In the genomic region with DNA sequence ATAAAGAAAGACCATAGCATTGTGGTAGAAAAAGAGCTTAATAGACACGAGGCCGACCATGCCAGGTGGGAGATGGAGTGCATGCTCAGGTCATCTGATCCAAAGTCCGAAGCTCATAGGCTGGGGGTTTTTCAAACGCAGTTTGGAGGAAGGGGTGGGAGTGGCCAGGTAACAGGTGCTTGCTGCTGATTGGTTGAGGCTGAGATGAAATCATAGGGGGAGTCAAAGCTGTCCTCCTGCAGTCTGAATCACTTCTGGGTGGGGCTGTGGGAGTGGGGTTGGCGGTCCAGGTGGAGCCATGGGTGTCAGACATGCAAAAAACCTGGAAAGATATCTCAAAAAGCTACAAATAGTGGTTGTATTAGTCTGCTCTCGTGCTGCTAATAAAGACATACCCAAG, we compare ENCODE assay signal across 32 cellular contexts.
"Had no signal": no experiment of that assay in that cellular context is flagged by ENCODE, and none has a peak within 500 bp of the region (broad histone marks: within the 10 kb centered on the region; RNA-seq: fewer than 3 reads in every experiment).

No MANE protein-coding gene starts in this region.

- H3K9me3 Mint-ChIP-seq: effector memory CD8-positive, alpha-beta T cell; stimulated activated effector memory CD8-positive, alpha-beta T cell treated with anti-CD3 and anti-CD28 coated beads, Interleukin-12 subunit alpha, Interleukin-12 subunit beta, amount 100 ng/mL, for 72 hours had no signal

- DNase-seq: colonic mucosa; dermis blood vessel endothelial cell; effector memory CD8-positive, alpha-beta T cell; erythroblast; esophagus squamous epithelium; foreskin melanocyte; glutamatergic neuron; hypothalamus; mesenchymal stem cell; mucosa of descending colon; naive B cell; nucleus accumbens; ovary; posterior cingulate gyrus; psoas muscle; right cardiac atrium; sigmoid colon; stimulated activated CD4-positive, alpha-beta T cell treated with anti-CD3 and anti-CD28 coated beads, Interleukin-2, amount 100 ng/mL, for 24 hours; stimulated activated CD4-positive, alpha-beta T cell treated with anti-CD3 and anti-CD28 coated beads, Interleukin-4, amount 100 ng/mL, for 24 hours; stimulated activated naive CD8-positive, alpha-beta T cell treated with anti-CD3 and anti-CD28 coated beads, Interleukin-15, Interleukin-2, amounts not matched to agents 100 U/mL and 50 U/mL, for 24 hours; substantia nigra; upper lobe of right lung; uterus had no signal

- ATAC-seq: effector memory CD8-positive, alpha-beta T cell; left lobe of liver; mucosa of descending colon; psoas muscle; right cardiac atrium; stimulated activated effector memory CD8-positive, alpha-beta T cell treated with anti-CD3 and anti-CD28 coated beads, Interleukin-12 subunit alpha, Interleukin-12 subunit beta, amount 100 ng/mL, for 72 hours; stimulated activated naive CD8-positive, alpha-beta T cell treated with anti-CD3 and anti-CD28 coated beads, Interleukin-15, Interleukin-2, amounts not matched to agents 100 U/mL and 50 U/mL, for 24 hours; upper lobe of right lung had no signal

- H3K4me1 ChIP-seq: uterus had no signal

- H3K36me3 ChIP-seq: colonic mucosa, esophagus squamous epithelium, ovary, sigmoid colon, thoracic aorta, tibial nerve, upper lobe of right lung, uterus had no signal

- H3K4me3 ChIP-seq: colonic mucosa, esophagus squamous epithelium, lung, mucosa of descending colon, ovary, psoas muscle, sigmoid colon, thoracic aorta, tibial nerve, upper lobe of right lung, uterus had no signal

- H3K9me3 ChIP-seq: colonic mucosa, esophagus squamous epithelium, ovary, sigmoid colon, thoracic aorta had no signal

- H3K27me3 ChIP-seq: colonic mucosa, ovary, sigmoid colon, tibial nerve, upper lobe of right lung, uterus had no signal

- H3K27ac Mint-ChIP-seq: effector memory CD8-positive, alpha-beta T cell; mesothelial cell of epicardium; nephron; stimulated activated effector memory CD8-positive, alpha-beta T cell treated with anti-CD3 and anti-CD28 coated beads, Interleukin-12 subunit alpha, Interleukin-12 subunit beta, amount 100 ng/mL, for 72 hours had no signal

- H3K36me3 Mint-ChIP-seq: naive B cell had no signal

- H3K27ac ChIP-seq: colonic mucosa, esophagus squamous epithelium, ovary, psoas muscle, sigmoid colon, thoracic aorta, tibial nerve, upper lobe of right lung, uterus had no signal

- FAIRE-seq: endometrium, keratinocyte had no signal

- H3K4me3 Mint-ChIP-seq: effector memory CD8-positive, alpha-beta T cell; mesothelial cell of epicardium; stimulated activated effector memory CD8-positive, alpha-beta T cell treated with anti-CD3 and anti-CD28 coated beads, Interleukin-12 subunit alpha, Interleukin-12 subunit beta, amount 100 ng/mL, for 72 hours had no signal
